In genomic region chr3:170640737-170641171, GRCh38 we compare ENCODE assay signal across 17 cellular contexts. TPM values are rescaled to one million over a fixed set of nuclear protein-coding genes. Genes with fewer than 3 reads are reported as not detected.
DNase-seq lines count a peak whose midpoint lies in the region; TF ChIP-seq lines count a peak whose summit lies in the region.
"Had no signal": no experiment of that assay in that cellular context is flagged by ENCODE, and none has a peak within 500 bp of the region (broad histone marks: within the 10 kb centered on the region; RNA-seq: fewer than 3 reads in every experiment).

No MANE protein-coding gene starts in this region.

- peaks cover 9% of the 10 kb centered on the region for H3K27me3 Mint-ChIP-seq in nephron progenitor cell (ENCODE audit: low read depth, poor library complexity)

- H3K27ac ChIP-seq in BLaER1 = no peak overlapping the region

- DNase-seq in anterior cingulate cortex (lab: John Stamatoyannopoulos, UW) = peak in 32 of 58 donors; percentile 7 to 90 (median 48)
- DNase-seq in hippocampal formation (lab: John Stamatoyannopoulos, UW) = peak; percentile 60 to 86
- DNase-seq in occipital lobe (lab: John Stamatoyannopoulos, UW) = peak; percentile 41
- DNase-seq in DMS 273 treated with DMSO at 0.1 percent for 48 hours (lab: John Stamatoyannopoulos, UW) = no peak
- no peak for DNase-seq in KG1 (lab: John Stamatoyannopoulos, UW)
- DNase-seq in nephron progenitor cell = no peak
- no peak for DNase-seq in NCI-H2081 treated with DMSO at 0.1 percent for 48 hours (lab: John Stamatoyannopoulos, UW)
- DNase-seq: CD4-positive, CD25-positive, alpha-beta regulatory T cell; DMS53; NCI-H1105 treated with DMSO at 0.1 percent for 48 hours; NCI-H1694 treated with DMSO at 0.1 percent for 48 hours; NCI-H2171; NCI-H446; RPMI8226; SIG-M5 had no signal

- H3K27me3 ChIP-seq in BLaER1 = peaks cover 68% of the 10 kb centered on the region

- H3K4me1 Mint-ChIP-seq in nephron progenitor cell = peaks cover 28% of the 10 kb centered on the region
- H3K4me1 Mint-ChIP-seq: CD4-positive, CD25-positive, alpha-beta regulatory T cell had no signal

- no peak overlapping the region for H3K27ac Mint-ChIP-seq in nephron progenitor cell
- H3K27ac Mint-ChIP-seq: CD4-positive, CD25-positive, alpha-beta regulatory T cell had no signal

- peak overlapping the region; percentile 14 for H3K4me2 ChIP-seq in BLaER1

- no peak overlapping the region for H3K9ac ChIP-seq in BLaER1

- peaks cover 9% of the 10 kb centered on the region; the same call in 1 of the 2 replicates for H4K20me1 ChIP-seq in BLaER1

- peaks cover 12% of the 10 kb centered on the region for H3K4me1 ChIP-seq in BLaER1

- no peaks in the 10 kb centered on the region for H3K36me3 Mint-ChIP-seq in nephron progenitor cell (ENCODE audit: low read depth)
- H3K36me3 Mint-ChIP-seq: CD4-positive, CD25-positive, alpha-beta regulatory T cell had no signal

- peaks cover 8% of the 10 kb centered on the region for H3K9me3 ChIP-seq in BLaER1

- H3K9me3 Mint-ChIP-seq in nephron progenitor cell = peaks cover 11% of the 10 kb centered on the region

- no peak overlapping the region for H3K4me3 ChIP-seq in BLaER1

- H3K36me3 ChIP-seq in BLaER1 = no peaks in the 10 kb centered on the region

- no peak overlapping the region for H3K4me3 Mint-ChIP-seq in nephron progenitor cell
- H3K4me3 Mint-ChIP-seq: CD4-positive, CD25-positive, alpha-beta regulatory T cell had no signal

- no peak for TF ChIP-seq CTCF in nephron progenitor cell (IDR thresholded peaks at IDR 0.05)

RNA-seq across cellular contexts. Expression of gene SLC7A14, which starts 54.9 kb away (rescaled TPM):
- 7.0 TPM for total RNA-seq in occipital lobe
- total RNA-seq: CD4-positive, CD25-positive, alpha-beta regulatory T cell; HT-29 had no signal

Comparison
In these comparisons a context has a peak if more than half of its experiments do, and no peak if none do; other contexts are left out.
1. DNase-seq: peak in anterior cingulate cortex (32 of 58), hippocampal formation (2 of 2) and occipital lobe (single experiment); none in DMS 273 treated with DMSO at 0.1 percent for 48 hours (single experiment), KG1 (single experiment), nephron progenitor cell (single experiment) and NCI-H2081 treated with DMSO at 0.1 percent for 48 hours (single experiment).